Comparison of ENCODE assay signal across 17 cellular contexts in the genomic region with DNA sequence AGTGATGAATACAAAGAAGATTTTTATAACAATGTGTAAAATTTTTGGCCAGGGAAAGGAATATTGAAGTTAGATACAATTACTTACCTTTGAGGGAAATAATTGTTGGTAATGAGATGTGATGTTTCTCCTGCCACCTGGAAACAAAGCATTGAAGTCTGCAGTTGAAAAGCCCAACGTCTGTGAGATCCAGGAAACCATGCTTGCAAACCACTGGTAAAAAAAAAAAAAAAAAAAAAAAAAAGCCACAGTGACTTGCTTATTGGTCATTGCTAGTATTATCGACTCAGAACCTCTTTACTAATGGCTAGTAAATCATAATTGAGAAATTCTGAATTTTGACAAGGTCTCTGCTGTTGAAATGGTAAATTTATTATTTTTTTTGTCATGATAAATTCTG. TPM values are rescaled to one million over a fixed set of nuclear protein-coding genes. Genes with fewer than 3 reads are reported as not detected.
A peak's percentile ranks its signal among the peaks of the same experiment; 100 is the strongest.
DNase-seq lines count a peak whose midpoint lies in the region; ATAC-seq, FAIRE-seq and TF ChIP-seq lines count a peak whose summit lies in the region.
"Had no signal": no experiment of that assay in that cellular context is flagged by ENCODE, and none has a peak within 500 bp of the region (broad histone marks: within the 10 kb centered on the region; RNA-seq: fewer than 3 reads in every experiment).

No MANE protein-coding gene starts in this region.

- peaks cover 18% of the 10 kb centered on the region for H3K4me1 Mint-ChIP-seq in Calu3 (ENCODE audit: low read depth, unreplicated experiment)
- peaks cover 2% of the 10 kb centered on the region; the same call in 1 of the 3 replicates for H3K4me1 Mint-ChIP-seq in GM23338

- 0 out of 2 replicates have a peak overlapping the region, but pooled peaks have one; percentile 25 for H3K9ac ChIP-seq in GM12878 (ENCODE audit: control insufficient read depth, insufficient read depth, low read length)
- H3K9ac ChIP-seq: neural progenitor cell had no signal

- BruUV-seq in Calu3 (replicated peaks; lab: Mats Ljungman, UMichigan) = no TSS peak
- BruUV-seq in OCI-LY7 (replicated peaks; lab: Mats Ljungman, UMichigan) = TSS peak; percentile 4
- no TSS peak for BruUV-seq in GM12878 (replicated peaks; lab: Mats Ljungman, UMichigan)

- CTCF ChIA-PET in Calu3 (lab: Charles Lee) (no interaction called here), OCI-LY7 (lab: Charles Lee; ENCODE audit: unreplicated experiment) (interaction anchor here (1.2 kb wide), 1 partner anchor 27 kb away, joined by 3 read pairs; no protein-coding TSS in a partner anchor), GM12878 (lab: Yijun Ruan, JAX) (interaction anchor here (0.7 to 4.8 kb wide), 8 partner anchors 11 to 343 kb away, joined by 3 to 86 read pairs (median 9); no protein-coding TSS in a partner anchor)

- H3K4me3 Mint-ChIP-seq in Calu3 (ENCODE audit: low read depth, unreplicated experiment) (peak overlapping the region; percentile 74), GM23338 (no peak overlapping the region)
- H3K4me3 Mint-ChIP-seq: neural progenitor cell had no signal

- no peaks in the 10 kb centered on the region for H3K9me3 Mint-ChIP-seq in Calu3 (ENCODE audit: low read depth, unreplicated experiment)
- no peaks in the 10 kb centered on the region; the same call in 2 of the 3 replicates for H3K9me3 Mint-ChIP-seq in GM23338
- H3K9me3 Mint-ChIP-seq: neural progenitor cell had no signal

- in situ Hi-C loops in ACHN (cut with HindIII; ENCODE audit: low pct_ligation_motif_present, low pct_unique_long_range_greater_than_20kb, low sequenced_read_pairs) (no loop called here), GM12878 (cut with MboI) (no loop called here)

- RAD21 ChIA-PET in GM12878 (lab: Charles Lee; ENCODE audit: unreplicated experiment) = interaction anchor here (2.2 to 5.0 kb wide), 3 partner anchors 10 to 291 kb away, joined by 6 to 61 read pairs (median 28); no protein-coding TSS in a partner anchor

- H3K4me1 ChIP-seq in OCI-LY7 (ENCODE audit: insufficient read depth, low read length, poor library complexity, severe bottlenecking) = peaks cover 53% of the 10 kb centered on the region
- no peaks in the 10 kb centered on the region for H3K4me1 ChIP-seq in GM12878 (ENCODE audit: control insufficient read depth, insufficient read depth, low read length)
- no peaks in the 10 kb centered on the region for H3K4me1 ChIP-seq in GM23338 (ENCODE audit: insufficient read depth)

- TF ChIP-seq EP300 in GM12878 (IDR thresholded peaks at IDR 0.05; ENCODE audit: borderline replicate concordance in 1 of 2, control insufficient read depth in 1 of 2, low read depth in 2 of 2, low read length in 2 of 2) = no peak

- H3K4me2 ChIP-seq in OCI-LY7 (ENCODE audit: low read length) (peak overlapping the region; percentile 79), GM12878 (ENCODE audit: control insufficient read depth, insufficient read depth) (peak overlapping the region; percentile 52), GM23338 (no peak overlapping the region)
- H3K4me2 ChIP-seq: neural progenitor cell had no signal

- WGBS in GM12878 (ENCODE audit: insufficient coverage, insufficient replicate concordance, low lambda C conversion rate, missing lambda C conversion rate) = 0% methylated on average over 2 of the region's 2 CpGs

- FAIRE-seq in GM12878 (lab: Jason Lieb, UNC) = no peak

- H3K9me2 ChIP-seq in OCI-LY7 (ENCODE audit: insufficient read depth, low read length) = no peaks in the 10 kb centered on the region
- H3K9me2 ChIP-seq in GM23338 (ENCODE audit: insufficient read depth) = no peaks in the 10 kb centered on the region

- intact Hi-C loops in Calu3 (cut with micrococcal nuclease; ENCODE audit: unreplicated experiment) (no loop called here), OCI-LY7 (cut with micrococcal nuclease; ENCODE audit: unreplicated experiment) (no loop called here), GM12878 (cut with micrococcal nuclease; ENCODE audit: unreplicated experiment) (no loop called here)

- no peak for ATAC-seq in GM12878
- no peak for ATAC-seq in GM21786 (IDR thresholded peaks at IDR 0.05; ENCODE audit: unreplicated experiment)
- no peak for ATAC-seq in HG03342 (IDR thresholded peaks at IDR 0.05; ENCODE audit: unreplicated experiment)
- ATAC-seq in left lobe of liver = no peak
- no peak for ATAC-seq in GM23338
- ATAC-seq: esophagus mucosa, left ventricle myocardium superior, right cardiac atrium had no signal

- POLR2A ChIA-PET in OCI-LY7 (lab: Charles Lee) (interaction anchor here (0.8 to 12.5 kb wide), 5 partner anchors 10 to 34 kb away, joined by 4 to 102 read pairs (median 6); no protein-coding TSS in a partner anchor), GM12878 (lab: Charles Lee) (no interaction called here)

- H3K4me3 ChIP-seq in OCI-LY7 (ENCODE audit: low read depth, low read length, poor library complexity, severe bottlenecking) = peak overlapping the region; percentile 91
- peak overlapping the region; percentile 65 for H3K4me3 ChIP-seq in GM12878
- no peak overlapping the region for H3K4me3 ChIP-seq in GM23338
- H3K4me3 ChIP-seq: neural progenitor cell had no signal

- H3K9me3 ChIP-seq in OCI-LY7 (ENCODE audit: low read length) (no peaks in the 10 kb centered on the region), GM12878 (replicated peaks; ENCODE audit: control insufficient read depth, insufficient read depth, low read length) (no peaks in the 10 kb centered on the region)

- 0 out of 2 replicates have a peak, but pooled peaks cover 4% of the 10 kb centered on the region for H4K20me1 ChIP-seq in OCI-LY7 (ENCODE audit: insufficient read depth, low read length)
- no peaks in the 10 kb centered on the region for H4K20me1 ChIP-seq in GM12878 (ENCODE audit: control insufficient read depth, insufficient read depth)
- H4K20me1 ChIP-seq in GM23338 (replicated peaks; ENCODE audit: insufficient read depth) = no peaks in the 10 kb centered on the region

- H3K27me3 Mint-ChIP-seq in Calu3 (ENCODE audit: unreplicated experiment) = no peaks in the 10 kb centered on the region
- H3K27me3 Mint-ChIP-seq in GM23338 (ENCODE audit: insufficient read depth, low read depth, poor library complexity) = peaks cover 2% of the 10 kb centered on the region

- peak overlapping the region; percentile 22; the same call in 1 of the 2 replicates for H2AFZ ChIP-seq in OCI-LY7 (ENCODE audit: low read length)
- no peak overlapping the region for H2AFZ ChIP-seq in GM12878 (ENCODE audit: control insufficient read depth, low read depth, low read length)
- H2AFZ ChIP-seq in GM23338 = no peak overlapping the region
- H2AFZ ChIP-seq: neural progenitor cell had no signal

- H3K27ac Mint-ChIP-seq in Calu3 (ENCODE audit: unreplicated experiment) = peak overlapping the region; percentile 80
- no peak overlapping the region for H3K27ac Mint-ChIP-seq in GM23338
- H3K27ac Mint-ChIP-seq: neural progenitor cell had no signal

- no peaks in the 10 kb centered on the region for H3F3A ChIP-seq in GM23338 (replicated peaks; ENCODE audit: low read depth)

- peak; percentile 39 for DNase-seq in ACHN
- no peak for DNase-seq in Calu3
- DNase-seq in OCI-LY7 (ENCODE audit: low spot score) = peak; percentile 68
- DNase-seq in GM12878 (ENCODE audit: low read depth, low spot score) = no peak
- no peak for DNase-seq in left lobe of liver (ENCODE audit: low spot score)
- no peak for DNase-seq in GM23338 (ENCODE audit: low spot score)
- DNase-seq: hypothalamus; left ventricle myocardium superior; NCI-H345; OCI-M1; right cardiac atrium; stimulated activated CD4-positive, alpha-beta T cell treated with anti-CD3 and anti-CD28 coated beads, Interleukin-4, amount 100 ng/mL, for 24 hours; stimulated activated naive CD4-positive, alpha-beta T cell treated with Interleukin-2 at 50 U/mL for 16 hours had no signal

- peaks cover 93% of the 10 kb centered on the region for H3K79me2 ChIP-seq in OCI-LY7 (ENCODE audit: insufficient read depth, low read depth, low read length)
- peaks cover 93% of the 10 kb centered on the region for H3K79me2 ChIP-seq in GM12878 (ENCODE audit: control insufficient read depth, insufficient read depth, low read length)
- no peaks in the 10 kb centered on the region for H3K79me2 ChIP-seq in GM23338 (replicated peaks; ENCODE audit: insufficient read depth)

- peaks cover 73% of the 10 kb centered on the region for H3K36me3 ChIP-seq in OCI-LY7 (ENCODE audit: insufficient read depth, low read length)
- peaks cover 2 to 12% of the 10 kb centered on the region in 2 experiments; a peak in 3 of 4 replicates for H3K36me3 ChIP-seq in GM12878 (ENCODE audit: control insufficient read depth in 2 of 2, insufficient read depth in 2 of 2, low read length in 1 of 2)
- no peaks in the 10 kb centered on the region for H3K36me3 ChIP-seq in GM23338 (ENCODE audit: insufficient read depth)
- H3K36me3 ChIP-seq: neural progenitor cell had no signal

- H3K27ac ChIP-seq in OCI-LY7 (ENCODE audit: low read depth, low read length, poor library complexity, severe bottlenecking) = peak overlapping the region; percentile 92
- H3K27ac ChIP-seq in GM12878 (ENCODE audit: control insufficient read depth, insufficient read depth) = peak overlapping the region; percentile 26; the same call in 1 of the 2 replicates
- H3K27ac ChIP-seq in GM23338 (ENCODE audit: low read depth) = no peak overlapping the region
- H3K27ac ChIP-seq: neural progenitor cell had no signal

- TF ChIP-seq POLR2A in GM12878 (IDR thresholded peaks at IDR 0.05; ENCODE audit: low read depth, low read length) = no peak

- H3K27me3 ChIP-seq in GM12878 (replicated peaks in 1 of 2; ENCODE audit: control insufficient read depth in 2 of 2, insufficient read depth in 2 of 2, low read length in 1 of 2) (no peaks in the 10 kb centered on the region), GM23338 (ENCODE audit: insufficient read depth) (peaks cover 4% of the 10 kb centered on the region; the same call in 1 of the 2 replicates)

- TF ChIP-seq CTCF in Calu3 (IDR thresholded peaks at IDR 0.05; ENCODE audit: unreplicated experiment) (no peak), OCI-LY7 (conservative IDR thresholded peaks at IDR 0.05; ENCODE audit: low read length) (no peak), GM12878 (IDR thresholded peaks at IDR 0.05 in 2 of 3, conservative IDR thresholded peaks at IDR 0.05 in 1 of 3; ENCODE audit: control insufficient read depth in 2 of 3, extremely low read depth in 1 of 3, insufficient read depth in 1 of 3, low read depth in 3 of 3, low read length in 3 of 3) (no peak), GM23338 (conservative IDR thresholded peaks at IDR 0.05; ENCODE audit: low read depth in 2 of 2) (no peak)

- SMC1A ChIA-PET in GM12878 (lab: Charles Lee; ENCODE audit: uncharacterized antibody, unreplicated experiment) = interaction anchor here (0.8 to 13.5 kb wide), 6 partner anchors 11 to 294 kb away, joined by 3 to 255 read pairs (median 6); no protein-coding TSS in a partner anchor

- TF ChIP-seq RAD21 in GM12878 (IDR thresholded peaks at IDR 0.05; ENCODE audit: insufficient read depth, low read depth, low read length) = no peak

- H3K36me3 Mint-ChIP-seq in Calu3 (ENCODE audit: insufficient read depth, unreplicated experiment) (peaks cover 63% of the 10 kb centered on the region), GM23338 (ENCODE audit: low read depth) (no peaks in the 10 kb centered on the region)
- H3K36me3 Mint-ChIP-seq: neural progenitor cell had no signal

RNA-seq across cellular contexts. Expression of a gene that starts 5.3 kb away (rescaled TPM):
- total RNA-seq in Calu3 (2022) (69.4 and 85.6 TPM in 2 replicates), OCI-LY7 (2022) (66.9 and 69.2 TPM in 2 replicates), GM12878 (2014; rRNA removed) (79.4 and 101 TPM in 2 replicates), GM12878 (2014; rRNA removed; fragmentation: Illumina TruSeq; extraction: Trizol) (134 and 136 TPM in 2 replicates), GM12878 (2021) (85.5 and 88.0 TPM in 2 replicates), left lobe of liver (2.1 TPM)
- 23.0 and 27.2 TPM in 2 replicates for total RNA-seq in OCI-LY7 (2014; rRNA removed; shearing (Covaris generic))
- total RNA-seq in GM12878 (2013; cell fraction: nucleolus; rRNA removed) = 365 and 388 TPM in 2 replicates
- polyA plus RNA-seq in GM12878 (2011; ENCODE audit: low read depth) = 22.3 TPM
- polyA plus RNA-seq in GM12878 (2011; rRNA removed) (351 and 618 TPM in 2 replicates), GM12878 (2014; fragmentation: Illumina TruSeq; extraction: Trizol) (102 and 135 TPM in 2 replicates), GM12878 (2014; fragmentation: Nextera tagmentation; extraction: Ambion mirVana) (10 to 100 TPM; 63.8 to 92.9 TPM), GM12878 (2014; rRNA removed) (53.4 and 70.7 TPM in 2 replicates), GM12878 (2016; fragmentation: Nextera tagmentation; extraction: Ambion mirVana) (10 to 100 TPM; 42.1 to 56.9 TPM), GM23338 (2016; fragmentation: Nextera tagmentation; extraction: Ambion mirVana) (0.42 TPM in 1 of 2 replicates, not detected in the other)
- 93.8 and 107 TPM in 2 replicates for polyA plus RNA-seq in GM12878 (2011; cell fraction: cytosol; rRNA removed)
- polyA plus RNA-seq in GM12878 (2011; cell fraction: nucleus; rRNA removed) = 169 and 198 TPM in 2 replicates
- 37.8 and 62.2 TPM in 2 replicates for polyA plus RNA-seq in GM12878 (2012)
- 200 and 265 TPM in 2 replicates for polyA minus RNA-seq in GM12878 (2011; rRNA and poly(A)+ RNA removed)
- 83.1 and 90.7 TPM in 2 replicates for polyA minus RNA-seq in GM12878 (2011; cell fraction: cytosol; rRNA and poly(A)+ RNA removed)
- 108 and 125 TPM in 2 replicates for polyA minus RNA-seq in GM12878 (2011; cell fraction: nucleus; rRNA and poly(A)+ RNA removed)
- 0.03 TPM in 1 of 2 replicates, not detected in the other for total RNA-seq in GM23338 (2014; rRNA removed; shearing (Covaris generic))

RNA-seq across cellular contexts. Expression of a gene that starts 24.5 kb away (rescaled TPM):
- 28.3 and 32.6 TPM in 2 replicates for total RNA-seq in Calu3 (2022)
- 32.6 and 38.0 TPM in 2 replicates for total RNA-seq in OCI-LY7 (2014; rRNA removed; shearing (Covaris generic))
- 36.1 and 40.7 TPM in 2 replicates for total RNA-seq in OCI-LY7 (2022)
- 192 and 210 TPM in 2 replicates for total RNA-seq in GM12878 (2013; cell fraction: nucleolus; rRNA removed)
- total RNA-seq in GM12878 (2014; rRNA removed) = 25.1 and 30.8 TPM in 2 replicates
- 33.4 and 33.9 TPM in 2 replicates for total RNA-seq in GM12878 (2014; rRNA removed; fragmentation: Illumina TruSeq; extraction: Trizol)
- total RNA-seq in GM12878 (2021) = 23.2 and 24.3 TPM in 2 replicates
- polyA plus RNA-seq in GM12878 (2011; ENCODE audit: low read depth) = 11.0 TPM
- polyA plus RNA-seq in GM12878 (2011; rRNA removed) = 75.8 and 118 TPM in 2 replicates
- polyA plus RNA-seq in GM12878 (2011; cell fraction: cytosol; rRNA removed) = 38.3 and 48.2 TPM in 2 replicates
- 77.2 and 113 TPM in 2 replicates for polyA plus RNA-seq in GM12878 (2011; cell fraction: nucleus; rRNA removed)
- polyA plus RNA-seq in GM12878 (2012) = 18.8 and 22.7 TPM in 2 replicates
- 31.8 and 44.0 TPM in 2 replicates for polyA plus RNA-seq in GM12878 (2014; fragmentation: Illumina TruSeq; extraction: Trizol)
- 10 to 100 TPM; 13.8 to 17.8 TPM for polyA plus RNA-seq in GM12878 (2014; fragmentation: Nextera tagmentation; extraction: Ambion mirVana)
- 16.1 and 21.4 TPM in 2 replicates for polyA plus RNA-seq in GM12878 (2014; rRNA removed)
- polyA plus RNA-seq in GM12878 (2016; fragmentation: Nextera tagmentation; extraction: Ambion mirVana) = 10 to 100 TPM; 27.9 to 30.2 TPM
- polyA minus RNA-seq in GM12878 (2011; rRNA and poly(A)+ RNA removed) = 76.5 and 81.3 TPM in 2 replicates
- polyA minus RNA-seq in GM12878 (2011; cell fraction: cytosol; rRNA and poly(A)+ RNA removed) = 13.5 and 14.9 TPM in 2 replicates
- polyA minus RNA-seq in GM12878 (2011; cell fraction: nucleus; rRNA and poly(A)+ RNA removed) = 93.9 and 98.3 TPM in 2 replicates
- 20.8 TPM for total RNA-seq in left lobe of liver
- 25.2 and 38.2 TPM in 2 replicates for total RNA-seq in GM23338 (2014; rRNA removed; shearing (Covaris generic))
- 15.3 and 15.7 TPM in 2 replicates for polyA plus RNA-seq in GM23338 (2016; fragmentation: Nextera tagmentation; extraction: Ambion mirVana)

Comparison
In these comparisons a context has a peak if more than half of its experiments do, and no peak if none do; other contexts are left out.
1. DNase-seq: peak in ACHN (single experiment) and OCI-LY7 (single experiment); none in Calu3 (single experiment), GM12878 (single experiment), left lobe of liver (single experiment) and GM23338 (single experiment).